ENCODE assay signal across 8 cellular contexts in genomic region chr5:159051431-159052281, GRCh38. TPM values are rescaled to one million over a fixed set of nuclear protein-coding genes. Genes with fewer than 3 reads are reported as not detected.
A peak's percentile ranks its signal among the peaks of the same experiment; 100 is the strongest.
DNase-seq lines count a peak whose midpoint lies in the region; ATAC-seq lines count a peak whose summit lies in the region.

No MANE protein-coding gene starts in this region.

- WGBS in adipose tissue, 3 donors: 14 to 22% (median 17%) methylated on average over 31 to 35 of the region's 37 CpGs

- DNase-seq in NCI-H748 (lab: John Stamatoyannopoulos, UW; ENCODE audit: unreplicated experiment) (peak; percentile 48), NCI-H748 treated with DMSO at 0.1 percent for 48 hours (lab: John Stamatoyannopoulos, UW) (no peak), ACHN (no peak), SHP77 treated with DMSO at 0.1 percent for 48 hours (lab: John Stamatoyannopoulos, UW) (no peak)

- no peaks in the 10 kb centered on the region for H3K36me3 ChIP-seq in iPS-15b (ENCODE audit: control insufficient read depth, insufficient read depth, low read length)
- H3K36me3 ChIP-seq in skeletal muscle satellite cell (ENCODE audit: insufficient read depth, low read length): no peaks in the 10 kb centered on the region

- H3K9me3 ChIP-seq in iPS-15b (ENCODE audit: control insufficient read depth, insufficient read depth, low read length) (no peaks in the 10 kb centered on the region), skeletal muscle satellite cell (replicated peaks; ENCODE audit: low read length) (no peaks in the 10 kb centered on the region)

- in situ Hi-C loops in ACHN (cut with HindIII; ENCODE audit: low pct_ligation_motif_present, low pct_unique_long_range_greater_than_20kb, low sequenced_read_pairs): no loop called here

- no peak overlapping the region for H3K9ac ChIP-seq in iPS-15b (ENCODE audit: low read depth, low read length)
- H3K9ac ChIP-seq in skeletal muscle satellite cell (ENCODE audit: low read depth, low read length): peak overlapping the region; percentile 67

- H3K4me2 ChIP-seq in skeletal muscle satellite cell (ENCODE audit: low read length): peak overlapping the region; percentile 81

- H3K4me1 ChIP-seq in iPS-15b (ENCODE audit: control insufficient read depth, insufficient read depth, low read length) (peaks cover 12% of the 10 kb centered on the region), skeletal muscle satellite cell (ENCODE audit: control insufficient read depth, insufficient read depth, low read length) (peaks cover 50% of the 10 kb centered on the region)

- peaks cover 97% of the 10 kb centered on the region for H3K27me3 ChIP-seq in iPS-15b (ENCODE audit: control insufficient read depth, insufficient read depth, low read length)
- no peaks in the 10 kb centered on the region for H3K27me3 ChIP-seq in skeletal muscle satellite cell (ENCODE audit: control insufficient read depth, insufficient read depth, low read length)

- peak overlapping the region; percentile 58 for H3K4me3 ChIP-seq in iPS-15b (ENCODE audit: low read depth, low read length)
- H3K4me3 ChIP-seq in skeletal muscle satellite cell (ENCODE audit: low read length): peak overlapping the region; percentile 67

- no peak for ATAC-seq in HG03469 (IDR thresholded peaks at IDR 0.05; ENCODE audit: unreplicated experiment)

- H3K27ac ChIP-seq in adipose tissue (ENCODE audit: low read depth, low read length): peak overlapping the region; percentile 19

RNA-seq across cellular contexts. Expression of gene EBF1, which starts 48.1 kb away (rescaled TPM):
- polyA plus RNA-seq in adipose tissue: 10 to 100 TPM in 2 of 3 donors, 1 to 10 TPM in 1; 3.1 to 42.4 (median 25.6) TPM
- 20.0 and 21.2 TPM in 2 replicates for total RNA-seq in skeletal muscle satellite cell (2012; rRNA removed)
